21 cellular contexts compared by ENCODE assay signal in the genomic region with DNA sequence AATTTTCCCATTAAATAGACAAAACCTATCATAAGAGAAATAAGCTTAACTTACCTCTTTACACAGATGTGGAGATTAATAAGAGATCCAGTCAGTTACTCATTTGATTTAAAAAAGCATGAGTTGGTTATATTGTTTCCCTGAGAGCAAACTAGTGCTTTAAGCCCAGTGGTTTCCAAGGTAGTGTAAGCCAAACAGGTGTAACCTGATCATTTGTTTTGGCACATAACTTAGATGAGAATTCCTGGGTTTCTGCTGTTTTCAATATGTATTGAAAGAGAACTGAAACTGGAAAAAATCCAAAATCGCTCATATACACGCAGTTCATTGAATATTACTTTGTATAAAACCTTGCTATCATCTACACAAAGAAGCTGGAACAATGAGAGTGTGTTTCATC. TPM values are rescaled to one million over a fixed set of nuclear protein-coding genes. Genes with fewer than 3 reads are reported as not detected.
DNase-seq lines count a peak whose midpoint lies in the region; ATAC-seq, FAIRE-seq and TF ChIP-seq lines count a peak whose summit lies in the region.
"Had no signal": no experiment of that assay in that cellular context is flagged by ENCODE, and none has a peak within 500 bp of the region (broad histone marks: within the 10 kb centered on the region; RNA-seq: fewer than 3 reads in every experiment).

No MANE protein-coding gene starts in this region.

- no peak for ATAC-seq in body of pancreas
- ATAC-seq: HCT116 had no signal

- 17 to 23% methylated on average over 2 of the region's 2 CpGs for WGBS in body of pancreas, 2 donors

- H3K4me1 ChIP-seq in body of pancreas = no peaks in the 10 kb centered on the region

- H3K36me3 ChIP-seq in body of pancreas (replicated peaks in 1 of 2; ENCODE audit: insufficient read depth in 1 of 2, low read depth in 2 of 2) = no peaks in the 10 kb centered on the region

- TF ChIP-seq CTCF in body of pancreas (IDR thresholded peaks at IDR 0.05) = no peak

- H3K27me3 ChIP-seq in body of pancreas = no peaks in the 10 kb centered on the region

- intact Hi-C loops in posterior cingulate gyrus (cut with DNase I) = no loop called here
- intact Hi-C loops in body of pancreas (cut with DNase I) = no loop called here

- no peak overlapping the region for H3K4me3 ChIP-seq in body of pancreas
- H3K4me3 ChIP-seq: GM23338 had no signal

- no peak overlapping the region for H3K27ac ChIP-seq in body of pancreas

- peak; percentile 9 for FAIRE-seq in GM18507 (lab: Jason Lieb, UNC)
- FAIRE-seq: GM12891 had no signal

- TF ChIP-seq POLR2A in body of pancreas (IDR thresholded peaks at IDR 0.05) = no peak

- no peaks in the 10 kb centered on the region for H3K9me3 ChIP-seq in body of pancreas

- DNase-seq in DMS79 treated with DMSO at 0.1 percent for 48 hours (lab: John Stamatoyannopoulos, UW) (peak; percentile 4), DMS79 (lab: John Stamatoyannopoulos, UW) (no peak), GM18507 (ENCODE audit: extremely low spot score, insufficient read length, low read depth) (no peak), NCI-H2081 treated with DMSO at 0.1 percent for 48 hours (lab: John Stamatoyannopoulos, UW) (peak; percentile 79), RPMI8226 (peak; percentile 32), posterior cingulate gyrus (no peak), body of pancreas (no peak)
- DNase-seq in stimulated activated CD4-positive, alpha-beta T cell treated with anti-CD3 and anti-CD28 coated beads, Interleukin-15, amount 100 ng/mL, for 24 hours = no peak
- DNase-seq: 8988T; CD4-positive, alpha-beta memory T cell; GDM1; KBM-7; NCI-H1694 treated with DMSO at 0.1 percent for 48 hours; NCI-H510A; SIG-M5 had no signal

RNA-seq across cellular contexts. Expression of a gene that starts 30.5 kb away (rescaled TPM):
- 10 to 100 TPM in 1 of 2 donors, 1 to 10 TPM in 1; 6.7 to 11.2 TPM for total RNA-seq in body of pancreas

RNA-seq across cellular contexts. Expression of a gene that starts 37.2 kb away (rescaled TPM):
- total RNA-seq in body of pancreas = not detected
- total RNA-seq: CD4-positive, alpha-beta memory T cell; OCI-LY7; RPMI7951; T-helper 1 cell treated with Interleukin-12 subunit alpha and Interleukin-12 subunit beta and Interleukin-4 antibody, amounts not matched to agents 30 ng/mL and 1 ng/mL, for 36 hours had no signal

RNA-seq across cellular contexts. Expression of a gene that starts 52.7 kb away (rescaled TPM):
- total RNA-seq in body of pancreas = 1 to 10 TPM; 2.6 to 4.9 TPM

Comparison
In these comparisons a context has a peak if more than half of its experiments do, and no peak if none do; other contexts are left out.
1. DNase-seq: peak in DMS79 treated with DMSO at 0.1 percent for 48 hours (single experiment), NCI-H2081 treated with DMSO at 0.1 percent for 48 hours (single experiment) and RPMI8226 (single experiment); none in DMS79 (single experiment), GM18507 (single experiment), posterior cingulate gyrus (0 of 10), stimulated activated CD4-positive, alpha-beta T cell treated with anti-CD3 and anti-CD28 coated beads, Interleukin-15, amount 100 ng/mL, for 24 hours (single experiment) and body of pancreas (0 of 4).